ENCODE assay signal across 1 cellular context in the genomic region with DNA sequence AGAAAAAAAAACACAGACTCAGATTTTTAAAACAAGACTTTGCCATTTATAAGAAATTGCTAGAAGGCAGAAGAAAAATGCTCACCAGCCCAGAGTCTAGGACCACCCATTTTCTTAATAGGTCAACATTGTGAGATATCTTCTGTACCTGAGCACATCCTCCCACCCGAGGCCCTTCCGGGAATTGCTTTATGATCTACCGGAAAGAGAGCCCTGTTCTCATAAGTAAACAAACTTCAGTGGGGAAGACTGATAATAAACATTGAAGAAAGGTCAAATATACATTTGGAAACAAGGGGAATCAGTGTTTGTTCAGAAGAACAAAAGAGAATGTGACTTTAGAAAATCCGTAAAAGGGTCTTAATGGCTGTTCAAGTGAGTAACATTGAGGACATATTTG.
TF ChIP-seq lines count a peak whose summit lies in the region.

No MANE protein-coding gene starts in this region.

TF ChIP-seq in HepG2, 621 proteins besides CTCF, POLR2A, EP300 and RAD21 (continued from another document and continues in another):
- TF ChIP-seq, protein P1, sequence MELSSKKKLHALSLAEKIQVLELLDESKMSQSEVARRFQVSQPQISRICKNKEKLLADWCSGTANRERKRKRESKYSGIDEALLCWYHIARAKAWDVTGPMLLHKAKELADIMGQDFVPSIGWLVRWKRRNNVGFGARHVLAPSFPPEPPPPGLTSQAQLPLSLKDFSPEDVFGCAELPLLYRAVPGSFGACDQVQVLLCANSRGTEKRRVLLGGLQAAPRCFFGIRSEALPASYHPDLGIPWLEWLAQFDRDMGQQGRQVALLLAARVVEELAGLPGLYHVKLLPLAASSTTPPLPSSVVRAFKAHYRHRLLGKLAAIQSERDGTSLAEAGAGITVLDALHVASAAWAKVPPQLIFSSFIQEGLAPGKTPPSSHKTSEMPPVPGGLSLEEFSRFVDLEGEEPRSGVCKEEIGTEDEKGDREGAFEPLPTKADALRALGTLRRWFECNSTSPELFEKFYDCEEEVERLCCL (CRISPR knock-in tag; IDR thresholded peaks at IDR 0.05; ENCODE audit: borderline replicate concordance): no peak
- TF ChIP-seq ZNF260 (CRISPR knock-in tag; IDR thresholded peaks at IDR 0.05; ENCODE audit: borderline replicate concordance, low read depth) (no peak), PPARG (CRISPR knock-in tag; conservative IDR thresholded peaks at IDR 0.05) (peak; percentile 81), SP5 (CRISPR knock-in tag; IDR thresholded peaks at IDR 0.05; ENCODE audit: borderline replicate concordance, low read depth) (peak; percentile 93), ZFP37 (CRISPR knock-in tag; IDR thresholded peaks at IDR 0.05; ENCODE audit: borderline replicate concordance) (no peak), FOSL2 (CRISPR knock-in tag; IDR thresholded peaks at IDR 0.05) (peak; percentile 78), SRSF4 (IDR thresholded peaks at IDR 0.05; ENCODE audit: low read depth, low read length, poor library complexity, severe bottlenecking) (no peak), SNAI1 (CRISPR knock-in tag; IDR thresholded peaks at IDR 0.05; ENCODE audit: borderline replicate concordance) (no peak), HMG20A (CRISPR knock-in tag; IDR thresholded peaks at IDR 0.05; ENCODE audit: borderline replicate concordance) (peak; percentile 96), ZNF792 (CRISPR knock-in tag; IDR thresholded peaks at IDR 0.05) (peak; percentile 68; the same call in 1 of the 2 replicates), ZBTB7A (CRISPR knock-in tag; IDR thresholded peaks at IDR 0.05) (no peak), ZNF446 (CRISPR knock-in tag; IDR thresholded peaks at IDR 0.05) (no peak), HDAC2 (CRISPR knock-in tag; IDR thresholded peaks at IDR 0.05) (peak; percentile 90), ERF (CRISPR knock-in tag; IDR thresholded peaks at IDR 0.05) (no peak; the same call in 1 of the 2 replicates), MED1 (CRISPR knock-in tag; IDR thresholded peaks at IDR 0.05) (peak; percentile 89), KLF6 (CRISPR knock-in tag; IDR thresholded peaks at IDR 0.05) (peak; percentile 64; the same call in 1 of the 2 replicates), REL (CRISPR knock-in tag; conservative IDR thresholded peaks at IDR 0.05) (no peak), ZBTB3 (CRISPR knock-in tag; IDR thresholded peaks at IDR 0.05; ENCODE audit: borderline replicate concordance, low read depth) (no peak), KDM5B (CRISPR knock-in tag; IDR thresholded peaks at IDR 0.05; ENCODE audit: borderline replicate concordance) (no peak), RXRA (CRISPR knock-in tag; IDR thresholded peaks at IDR 0.05) (peak; percentile 53; the same call in 1 of the 2 replicates), ZNF350 (CRISPR knock-in tag; IDR thresholded peaks at IDR 0.05; ENCODE audit: borderline replicate concordance, low read depth) (no peak), CREM (IDR thresholded peaks at IDR 0.05) (peak; percentile 91), CREM (CRISPR knock-in tag; IDR thresholded peaks at IDR 0.05) (no peak), SPEN (CRISPR knock-in tag; IDR thresholded peaks at IDR 0.05; ENCODE audit: low read depth) (no peak), JUN (CRISPR knock-in tag; IDR thresholded peaks at IDR 0.05) (no peak), SYNCRIP (IDR thresholded peaks at IDR 0.05; ENCODE audit: insufficient read depth, low read depth, low read length) (no peak)
- TF ChIP-seq, protein P2, sequence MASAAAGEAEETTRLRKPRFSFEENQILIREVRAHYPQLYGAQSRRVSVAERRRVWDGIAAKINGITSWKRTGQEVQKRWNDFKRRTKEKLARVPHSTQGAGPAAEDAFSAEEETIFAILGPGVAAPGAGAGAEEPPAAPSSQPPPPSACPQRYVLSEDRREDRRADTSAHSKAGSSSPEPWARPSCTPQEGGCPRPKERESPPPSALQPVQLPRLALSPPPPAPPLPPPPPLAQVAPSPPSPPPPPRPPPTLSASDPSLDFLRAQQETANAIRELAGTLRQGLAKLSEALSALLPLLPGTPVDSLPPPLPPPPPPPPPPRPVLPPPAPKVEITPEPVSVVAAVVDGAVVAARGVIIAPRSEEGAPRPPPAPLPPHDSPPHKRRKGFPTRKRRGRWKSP (CRISPR knock-in tag; IDR thresholded peaks at IDR 0.05): no peak
- TF ChIP-seq, protein P3, sequence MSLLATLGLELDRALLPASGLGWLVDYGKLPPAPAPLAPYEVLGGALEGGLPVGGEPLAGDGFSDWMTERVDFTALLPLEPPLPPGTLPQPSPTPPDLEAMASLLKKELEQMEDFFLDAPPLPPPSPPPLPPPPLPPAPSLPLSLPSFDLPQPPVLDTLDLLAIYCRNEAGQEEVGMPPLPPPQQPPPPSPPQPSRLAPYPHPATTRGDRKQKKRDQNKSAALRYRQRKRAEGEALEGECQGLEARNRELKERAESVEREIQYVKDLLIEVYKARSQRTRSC (CRISPR knock-in tag; IDR thresholded peaks at IDR 0.05; ENCODE audit: low read depth): no peak
- TF ChIP-seq, protein P4, sequence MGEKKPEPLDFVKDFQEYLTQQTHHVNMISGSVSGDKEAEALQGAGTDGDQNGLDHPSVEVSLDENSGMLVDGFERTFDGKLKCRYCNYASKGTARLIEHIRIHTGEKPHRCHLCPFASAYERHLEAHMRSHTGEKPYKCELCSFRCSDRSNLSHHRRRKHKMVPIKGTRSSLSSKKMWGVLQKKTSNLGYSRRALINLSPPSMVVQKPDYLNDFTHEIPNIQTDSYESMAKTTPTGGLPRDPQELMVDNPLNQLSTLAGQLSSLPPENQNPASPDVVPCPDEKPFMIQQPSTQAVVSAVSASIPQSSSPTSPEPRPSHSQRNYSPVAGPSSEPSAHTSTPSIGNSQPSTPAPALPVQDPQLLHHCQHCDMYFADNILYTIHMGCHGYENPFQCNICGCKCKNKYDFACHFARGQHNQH (CRISPR knock-in tag; IDR thresholded peaks at IDR 0.05): peak; percentile 51
- TF ChIP-seq, protein P5, sequence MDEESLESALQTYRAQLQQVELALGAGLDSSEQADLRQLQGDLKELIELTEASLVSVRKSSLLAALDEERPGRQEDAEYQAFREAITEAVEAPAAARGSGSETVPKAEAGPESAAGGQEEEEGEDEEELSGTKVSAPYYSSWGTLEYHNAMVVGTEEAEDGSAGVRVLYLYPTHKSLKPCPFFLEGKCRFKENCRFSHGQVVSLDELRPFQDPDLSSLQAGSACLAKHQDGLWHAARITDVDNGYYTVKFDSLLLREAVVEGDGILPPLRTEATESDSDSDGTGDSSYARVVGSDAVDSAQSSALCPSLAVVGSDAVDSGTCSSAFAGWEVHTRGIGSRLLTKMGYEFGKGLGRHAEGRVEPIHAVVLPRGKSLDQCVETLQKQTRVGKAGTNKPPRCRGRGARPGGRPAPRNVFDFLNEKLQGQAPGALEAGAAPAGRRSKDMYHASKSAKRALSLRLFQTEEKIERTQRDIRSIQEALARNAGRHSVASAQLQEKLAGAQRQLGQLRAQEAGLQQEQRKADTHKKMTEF (CRISPR knock-in tag; IDR thresholded peaks at IDR 0.05): peak; percentile 90; the same call in 1 of the 2 replicates
- TF ChIP-seq, protein P6, sequence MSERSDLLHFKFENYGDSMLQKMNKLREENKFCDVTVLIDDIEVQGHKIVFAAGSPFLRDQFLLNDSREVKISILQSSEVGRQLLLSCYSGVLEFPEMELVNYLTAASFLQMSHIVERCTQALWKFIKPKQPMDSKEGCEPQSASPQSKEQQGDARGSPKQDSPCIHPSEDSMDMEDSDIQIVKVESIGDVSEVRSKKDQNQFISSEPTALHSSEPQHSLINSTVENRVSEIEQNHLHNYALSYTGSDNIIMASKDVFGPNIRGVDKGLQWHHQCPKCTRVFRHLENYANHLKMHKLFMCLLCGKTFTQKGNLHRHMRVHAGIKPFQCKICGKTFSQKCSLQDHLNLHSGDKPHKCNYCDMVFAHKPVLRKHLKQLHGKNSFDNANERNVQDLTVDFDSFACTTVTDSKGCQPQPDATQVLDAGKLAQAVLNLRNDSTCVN (CRISPR knock-in tag; IDR thresholded peaks at IDR 0.05; ENCODE audit: borderline replicate concordance): no peak
- TF ChIP-seq, protein P7, sequence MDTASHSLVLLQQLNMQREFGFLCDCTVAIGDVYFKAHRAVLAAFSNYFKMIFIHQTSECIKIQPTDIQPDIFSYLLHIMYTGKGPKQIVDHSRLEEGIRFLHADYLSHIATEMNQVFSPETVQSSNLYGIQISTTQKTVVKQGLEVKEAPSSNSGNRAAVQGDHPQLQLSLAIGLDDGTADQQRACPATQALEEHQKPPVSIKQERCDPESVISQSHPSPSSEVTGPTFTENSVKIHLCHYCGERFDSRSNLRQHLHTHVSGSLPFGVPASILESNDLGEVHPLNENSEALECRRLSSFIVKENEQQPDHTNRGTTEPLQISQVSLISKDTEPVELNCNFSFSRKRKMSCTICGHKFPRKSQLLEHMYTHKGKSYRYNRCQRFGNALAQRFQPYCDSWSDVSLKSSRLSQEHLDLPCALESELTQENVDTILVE (CRISPR knock-in tag; IDR thresholded peaks at IDR 0.05): peak; percentile 78; the same call in 1 of the 2 replicates
- TF ChIP-seq, protein P8, sequence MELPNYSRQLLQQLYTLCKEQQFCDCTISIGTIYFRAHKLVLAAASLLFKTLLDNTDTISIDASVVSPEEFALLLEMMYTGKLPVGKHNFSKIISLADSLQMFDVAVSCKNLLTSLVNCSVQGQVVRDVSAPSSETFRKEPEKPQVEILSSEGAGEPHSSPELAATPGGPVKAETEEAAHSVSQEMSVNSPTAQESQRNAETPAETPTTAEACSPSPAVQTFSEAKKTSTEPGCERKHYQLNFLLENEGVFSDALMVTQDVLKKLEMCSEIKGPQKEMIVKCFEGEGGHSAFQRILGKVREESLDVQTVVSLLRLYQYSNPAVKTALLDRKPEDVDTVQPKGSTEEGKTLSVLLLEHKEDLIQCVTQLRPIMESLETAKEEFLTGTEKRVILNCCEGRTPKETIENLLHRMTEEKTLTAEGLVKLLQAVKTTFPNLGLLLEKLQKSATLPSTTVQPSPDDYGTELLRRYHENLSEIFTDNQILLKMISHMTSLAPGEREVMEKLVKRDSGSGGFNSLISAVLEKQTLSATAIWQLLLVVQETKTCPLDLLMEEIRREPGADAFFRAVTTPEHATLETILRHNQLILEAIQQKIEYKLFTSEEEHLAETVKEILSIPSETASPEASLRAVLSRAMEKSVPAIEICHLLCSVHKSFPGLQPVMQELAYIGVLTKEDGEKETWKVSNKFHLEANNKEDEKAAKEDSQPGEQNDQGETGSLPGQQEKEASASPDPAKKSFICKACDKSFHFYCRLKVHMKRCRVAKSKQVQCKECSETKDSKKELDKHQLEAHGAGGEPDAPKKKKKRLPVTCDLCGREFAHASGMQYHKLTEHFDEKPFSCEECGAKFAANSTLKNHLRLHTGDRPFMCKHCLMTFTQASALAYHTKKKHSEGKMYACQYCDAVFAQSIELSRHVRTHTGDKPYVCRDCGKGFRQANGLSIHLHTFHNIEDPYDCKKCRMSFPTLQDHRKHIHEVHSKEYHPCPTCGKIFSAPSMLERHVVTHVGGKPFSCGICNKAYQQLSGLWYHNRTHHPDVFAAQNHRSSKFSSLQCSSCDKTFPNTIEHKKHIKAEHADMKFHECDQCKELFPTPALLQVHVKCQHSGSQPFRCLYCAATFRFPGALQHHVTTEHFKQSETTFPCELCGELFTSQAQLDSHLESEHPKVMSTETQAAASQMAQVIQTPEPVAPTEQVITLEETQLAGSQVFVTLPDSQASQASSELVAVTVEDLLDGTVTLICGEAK (IDR thresholded peaks at IDR 0.05): no peak
- TF ChIP-seq, protein P8 (CRISPR knock-in tag; IDR thresholded peaks at IDR 0.05): no peak
